ENCODE assay signal across 20 cellular contexts in genomic region chr10:114571316-114571999, GRCh38.
DNase-seq lines count a peak whose midpoint lies in the region; ATAC-seq, FAIRE-seq and TF ChIP-seq lines count a peak whose summit lies in the region.
"Had no signal": no experiment of that assay in that cellular context is flagged by ENCODE, and none has a peak within 500 bp of the region (broad histone marks: within the 10 kb centered on the region; RNA-seq: fewer than 3 reads in every experiment).

No MANE protein-coding gene starts in this region.

- FAIRE-seq in D721Med (lab: Jason Lieb, UNC): no peak
- FAIRE-seq: bronchial epithelial cell had no signal

- CTCF ChIA-PET in HEK293 (lab: Yijun Ruan, JAX): no interaction called here
- CTCF ChIA-PET in Panc1 (lab: Charles Lee): no interaction called here

- H3K27ac ChIP-seq in HEK293 (ENCODE audit: extremely low read depth, low read depth, low read length) (no peak overlapping the region), Panc1 (ENCODE audit: low read length) (peak overlapping the region; percentile 20; the same call in 1 of the 2 replicates)
- H3K27ac ChIP-seq: ovary, testis had no signal

- intact Hi-C loops in Panc1 (cut with micrococcal nuclease; ENCODE audit: unreplicated experiment): no loop called here

- no peak for ATAC-seq in Panc1
- ATAC-seq in HG02759 (IDR thresholded peaks at IDR 0.05; ENCODE audit: unreplicated experiment): no peak
- no peak for ATAC-seq in GM19351 (IDR thresholded peaks at IDR 0.05; ENCODE audit: unreplicated experiment)
- ATAC-seq: heart right ventricle had no signal

- H3K9me3 ChIP-seq in HEK293 (ENCODE audit: control insufficient read depth, insufficient read depth, low read depth, low read length): no peaks in the 10 kb centered on the region
- H3K9me3 ChIP-seq in Panc1 (ENCODE audit: control insufficient read depth, insufficient read depth, low read depth, low read length): no peaks in the 10 kb centered on the region
- H3K9me3 ChIP-seq: heart right ventricle, ovary, testis had no signal

- in situ Hi-C loops in Panc1 (cut with HindIII; ENCODE audit: low pct_unique_long_range_greater_than_20kb, low sequenced_read_pairs): no loop called here

- DNase-seq in Panc1 (ENCODE audit: low read depth, low spot score): no peak
- DNase-seq in globus pallidus (ENCODE audit: low spot score): peak; percentile 28
- peak; percentile 45 for DNase-seq in pons (ENCODE audit: low spot score)
- no peak for DNase-seq in D721Med (ENCODE audit: insufficient read length, low spot score)
- DNase-seq in stimulated activated CD8-positive, alpha-beta memory T cell treated with anti-CD3 and anti-CD28 coated beads, Interleukin-4, amount 100 ng/mL, for 48 hours: no peak
- DNase-seq: activated B cell treated with CpG ODN at 0.5 μM for 24 hours; activated CD8-positive, alpha-beta memory T cell treated with anti-CD3 and anti-CD28 coated beads for 24 hours; activated naive CD8-positive, alpha-beta T cell treated with anti-CD3 and anti-CD28 coated beads, Interleukin-2, amount 10 ng/mL, durations not matched to agents 7 days and 5 days; Calu3; effector CD4-positive, alpha-beta T cell; GDM1; heart right ventricle; islet precursor cell; ovary; testis had no signal

- TF ChIP-seq CTCF in HEK293 (tag by site-specific recombination; IDR thresholded peaks at IDR 0.05): peak; percentile 64; the same call in 1 of the 2 replicates
- TF ChIP-seq CTCF in Panc1 (IDR thresholded peaks at IDR 0.05): no peak
- TF ChIP-seq CTCF in D721Med (IDR thresholded peaks at IDR 0.05; ENCODE audit: insufficient read depth, missing control alignments): no peak

- no peaks in the 10 kb centered on the region for H3K4me1 ChIP-seq in HEK293 (ENCODE audit: control insufficient read depth, insufficient read depth, low read length)
- H3K4me1 ChIP-seq in Panc1 (ENCODE audit: control insufficient read depth, insufficient read depth, low read length): peaks cover 18% of the 10 kb centered on the region
- H3K4me1 ChIP-seq: testis had no signal

- H3K27me3 ChIP-seq in Panc1 (ENCODE audit: control insufficient read depth, insufficient read depth, low read length): no peaks in the 10 kb centered on the region
- H3K27me3 ChIP-seq: heart right ventricle, ovary, testis had no signal

- H3K36me3 ChIP-seq in HEK293 (ENCODE audit: control insufficient read depth in 2 of 2, insufficient read depth in 1 of 2, low read length in 2 of 2) (no peaks in the 10 kb centered on the region; a peak in 1 of 3 replicates), Panc1 (ENCODE audit: control insufficient read depth, insufficient read depth, low read length) (peaks cover 18% of the 10 kb centered on the region)
- H3K36me3 ChIP-seq: ovary had no signal

- no TSS peak for BruUV-seq in Panc1 (replicated peaks; lab: Mats Ljungman, UMichigan)

- POLR2A ChIA-PET in HEK293 (lab: Yijun Ruan, JAX): no interaction called here
- POLR2A ChIA-PET in Panc1 (lab: Charles Lee): no interaction called here

- H3K4me3 ChIP-seq in HEK293 (ENCODE audit: low read depth, low read length): no peak overlapping the region
- H3K4me3 ChIP-seq in Panc1 (ENCODE audit: low read depth in 2 of 2, low read length in 2 of 2): no peak overlapping the region
- H3K4me3 ChIP-seq: heart right ventricle, ovary, smooth muscle cell, testis had no signal

TF ChIP-seq in HEK293, 187 proteins besides CTCF, POLR2A, EP300 and RAD21:
- TF ChIP-seq SCRT2 (tag by site-specific recombination; IDR thresholded peaks at IDR 0.05) (no peak), OSR2 (tag by site-specific recombination; IDR thresholded peaks at IDR 0.05) (no peak), ZBTB8A (tag by site-specific recombination; IDR thresholded peaks at IDR 0.05) (no peak), ZNF530 (tag by site-specific recombination; IDR thresholded peaks at IDR 0.05; ENCODE audit: low read depth) (no peak), TRIM28 (IDR thresholded peaks at IDR 0.05; ENCODE audit: borderline replicate concordance, low read length) (no peak), ZNF311 (tag by site-specific recombination; IDR thresholded peaks at IDR 0.05; ENCODE audit: borderline replicate concordance) (no peak), ZSCAN5A (tag by site-specific recombination; IDR thresholded peaks at IDR 0.05) (no peak), ZNF146 (tag by site-specific recombination; IDR thresholded peaks at IDR 0.05) (no peak), ZNF354C (tag by site-specific recombination; IDR thresholded peaks at IDR 0.05; ENCODE audit: borderline replicate concordance, low read depth) (no peak), SALL2 (tag by site-specific recombination; IDR thresholded peaks at IDR 0.05; ENCODE audit: borderline replicate concordance) (no peak), ZNF580 (tag by site-specific recombination; IDR thresholded peaks at IDR 0.05) (no peak)

Comparison
In these comparisons a context has a peak if more than half of its experiments do, and no peak if none do; other contexts are left out.
1. DNase-seq: peak in globus pallidus (single experiment) and pons (single experiment); none in Panc1 (single experiment), D721Med (single experiment) and stimulated activated CD8-positive, alpha-beta memory T cell treated with anti-CD3 and anti-CD28 coated beads, Interleukin-4, amount 100 ng/mL, for 48 hours (single experiment).